ENCODE assay signal across 8 cellular contexts in genomic region chr17:59743842-59744241, GRCh38.
"Had no signal": no experiment of that assay in that cellular context is flagged by ENCODE, and none has a peak within 500 bp of the region (broad histone marks: within the 10 kb centered on the region; RNA-seq: fewer than 3 reads in every experiment).

No MANE protein-coding gene starts in this region.

- H3K27ac ChIP-seq: KMS-11 had no signal

- H3K9ac ChIP-seq: KMS-11 had no signal

- H3K4me3 ChIP-seq: GM23338 had no signal

- H2AFZ ChIP-seq: GM23338 had no signal

- H3K4me1 Mint-ChIP-seq: GM23338, H9 had no signal

- H3K27ac Mint-ChIP-seq: GM23338, H9 had no signal

- FAIRE-seq: H1, H54, HTR-8/SVneo had no signal

- DNase-seq: H9, HCEC 1CT, KBM-7 had no signal

- ATAC-seq: GM23338 had no signal

- H3K4me2 ChIP-seq: GM23338, KMS-11 had no signal

- H3K4me3 Mint-ChIP-seq: GM23338, H9 had no signal
